In genomic region chr12:1859643-1860042, GRCh38 we compare ENCODE assay signal across 18 cellular contexts. TPM values are rescaled to one million over a fixed set of nuclear protein-coding genes. Genes with fewer than 3 reads are reported as not detected.
DNase-seq lines count a peak whose midpoint lies in the region; ATAC-seq and TF ChIP-seq lines count a peak whose summit lies in the region.
"Had no signal": no experiment of that assay in that cellular context is flagged by ENCODE, and none has a peak within 500 bp of the region (broad histone marks: within the 10 kb centered on the region; RNA-seq: fewer than 3 reads in every experiment).

No MANE protein-coding gene starts in this region.

- H3K9me3 Mint-ChIP-seq in glutamatergic neuron (ENCODE audit: unreplicated experiment) = peaks cover 8% of the 10 kb centered on the region
- H3K9me3 Mint-ChIP-seq: neural crest cell; stimulated activated effector memory CD8-positive, alpha-beta T cell treated with anti-CD3 and anti-CD28 coated beads, Interleukin-12 subunit alpha, Interleukin-12 subunit beta, amount 100 ng/mL, for 72 hours had no signal

- intact Hi-C loops in cardiac septum (cut with DNase I) (no loop called here), Right ventricle myocardium superior (cut with DNase I) (no loop called here)

- no peak overlapping the region for H3K27ac Mint-ChIP-seq in glutamatergic neuron (ENCODE audit: unreplicated experiment)
- H3K27ac Mint-ChIP-seq: stimulated activated effector memory CD8-positive, alpha-beta T cell treated with anti-CD3 and anti-CD28 coated beads, Interleukin-12 subunit alpha, Interleukin-12 subunit beta, amount 100 ng/mL, for 72 hours had no signal

- H3K9me3 ChIP-seq in RWPE2 (ENCODE audit: severe bottlenecking) (no peaks in the 10 kb centered on the region), upper lobe of left lung (peaks cover 0 to 12% (median 6%) of the 10 kb centered on the region in 4 donors)

- 66 to 70% methylated on average over 7 of the region's 7 CpGs for WGBS in upper lobe of left lung, 2 donors

- no peak overlapping the region for H3K4me3 Mint-ChIP-seq in glutamatergic neuron (ENCODE audit: unreplicated experiment)
- H3K4me3 Mint-ChIP-seq: neural crest cell; stimulated activated effector memory CD8-positive, alpha-beta T cell treated with anti-CD3 and anti-CD28 coated beads, Interleukin-12 subunit alpha, Interleukin-12 subunit beta, amount 100 ng/mL, for 72 hours had no signal

- H3K4me1 Mint-ChIP-seq in glutamatergic neuron (ENCODE audit: low read depth, unreplicated experiment) = peaks cover 2% of the 10 kb centered on the region

- H3K4me1 ChIP-seq in RWPE2 (ENCODE audit: insufficient read depth, poor library complexity, severe bottlenecking) (no peaks in the 10 kb centered on the region), upper lobe of left lung (no peaks in the 10 kb centered on the region)

- DNase-seq in cardiac septum (ENCODE audit: low spot score) = peak; percentile 47
- DNase-seq in Right ventricle myocardium superior = no peak
- DNase-seq in RWPE2 (ENCODE audit: low spot score) = peak; percentile 68
- DNase-seq in glutamatergic neuron = peak; percentile 22
- no peak for DNase-seq in upper lobe of left lung
- no peak for DNase-seq in left lobe of liver (ENCODE audit: low spot score)
- no peak for DNase-seq in cerebellar cortex (ENCODE audit: low spot score)
- DNase-seq: activated CD4-positive, alpha-beta T cell treated with anti-CD3 and anti-CD28 coated beads for 48 hours; DMS153; GOT3; left cardiac atrium; NCI-H524 treated with DMSO at 0.1 percent for 48 hours had no signal

- peaks cover 30% of the 10 kb centered on the region for H3K27me3 ChIP-seq in RWPE2 (ENCODE audit: insufficient read depth, poor library complexity, severe bottlenecking)
- H3K27me3 ChIP-seq in upper lobe of left lung = no peaks in the 10 kb centered on the region

- no peak for TF ChIP-seq EP300 in upper lobe of left lung (IDR thresholded peaks at IDR 0.05)

- TF ChIP-seq CTCF in RWPE2 (IDR thresholded peaks at IDR 0.05; ENCODE audit: poor library complexity, severe bottlenecking) (no peak), glutamatergic neuron (IDR thresholded peaks at IDR 0.05; ENCODE audit: partially characterized antibody, unreplicated experiment) (no peak), upper lobe of left lung (IDR thresholded peaks at IDR 0.05) (no peak)

- H3K27me3 Mint-ChIP-seq in glutamatergic neuron (ENCODE audit: unreplicated experiment) = peaks cover 5% of the 10 kb centered on the region

- H3K36me3 Mint-ChIP-seq in glutamatergic neuron (ENCODE audit: unreplicated experiment) = peaks cover 24% of the 10 kb centered on the region
- H3K36me3 Mint-ChIP-seq: stimulated activated effector memory CD8-positive, alpha-beta T cell treated with anti-CD3 and anti-CD28 coated beads, Interleukin-12 subunit alpha, Interleukin-12 subunit beta, amount 100 ng/mL, for 72 hours had no signal

- no peak for ATAC-seq in Right ventricle myocardium superior (ENCODE audit: poor library complexity)
- peak; percentile 58 for ATAC-seq in RWPE2 (ENCODE audit: low read depth)
- no peak for ATAC-seq in upper lobe of left lung (ENCODE audit: low FRiP score in 2 of 2)
- ATAC-seq in left lobe of liver = no peak
- ATAC-seq in HG03039 (IDR thresholded peaks at IDR 0.05; ENCODE audit: unreplicated experiment) = no peak
- ATAC-seq: left cardiac atrium; SK-N-SH treated with all-trans-retinoic acid at 6 μM for 48 hours; stimulated activated effector memory CD8-positive, alpha-beta T cell treated with anti-CD3 and anti-CD28 coated beads, Interleukin-12 subunit alpha, Interleukin-12 subunit beta, amount 100 ng/mL, for 72 hours had no signal

- no peak for TF ChIP-seq POLR2A in upper lobe of left lung (IDR thresholded peaks at IDR 0.05)

- no peak overlapping the region for H3K27ac ChIP-seq in RWPE2 (ENCODE audit: poor library complexity, severe bottlenecking)
- no peak overlapping the region for H3K27ac ChIP-seq in upper lobe of left lung
- H3K27ac ChIP-seq: C4-2B had no signal

- H3K36me3 ChIP-seq in RWPE2 (ENCODE audit: low read depth) (no peaks in the 10 kb centered on the region), upper lobe of left lung (no peaks in the 10 kb centered on the region)

- H3K4me3 ChIP-seq in RWPE2 (ENCODE audit: severe bottlenecking) = no peak overlapping the region
- H3K4me3 ChIP-seq in upper lobe of left lung = no peak overlapping the region

RNA-seq across cellular contexts. Expression of gene LRTM2, which starts 39.3 kb away (rescaled TPM):
- total RNA-seq in cardiac septum (not detected), Right ventricle myocardium superior (not detected), glutamatergic neuron (ENCODE audit: unreplicated experiment) (14.6 TPM), upper lobe of left lung (not detected), left lobe of liver (not detected)
- total RNA-seq: left cardiac atrium, pulmonary artery endothelial cell had no signal

RNA-seq across cellular contexts. Expression of gene CACNA2D4, which starts 58.8 kb away (rescaled TPM):
- total RNA-seq in cardiac septum (0.89 TPM), Right ventricle myocardium superior (1.0 TPM), glutamatergic neuron (ENCODE audit: unreplicated experiment) (not detected), upper lobe of left lung (1 to 10 TPM; 3.3 to 8.4 (median 7.0) TPM), left lobe of liver (0.83 TPM)

Comparison
In these comparisons a context has a peak if more than half of its experiments do, and no peak if none do; other contexts are left out.
1. DNase-seq: peak in cardiac septum (single experiment), RWPE2 (single experiment) and glutamatergic neuron (single experiment); none in Right ventricle myocardium superior (single experiment), upper lobe of left lung (0 of 2), left lobe of liver (single experiment) and cerebellar cortex (single experiment).
2. RNA of gene LRTM2, which starts 39.3 kb away (total RNA-seq): 14.6 TPM in glutamatergic neuron (single experiment); not detected in cardiac septum (single experiment), not detected in Right ventricle myocardium superior (single experiment), not detected in upper lobe of left lung and not detected in left lobe of liver (single experiment); every median in the first group is over 10 times any median in the second.